1 cellular context compared by ENCODE assay signal in genomic region chr12:96501139-96501741, GRCh38.
TF ChIP-seq lines count a peak whose summit lies in the region.

No MANE protein-coding gene starts in this region.

TF ChIP-seq in HEK293, 187 proteins besides CTCF, POLR2A, EP300 and RAD21 (continued from another document):
- 0 out of 2 replicates have a peak, but pooled peaks have one; percentile 9 for TF ChIP-seq ZNF555 (tag by site-specific recombination; conservative IDR thresholded peaks at IDR 0.05)
- TF ChIP-seq WT1 (tag by site-specific recombination; IDR thresholded peaks at IDR 0.05): no peak
- TF ChIP-seq ZBTB48 (tag by site-specific recombination; IDR thresholded peaks at IDR 0.05): no peak
- TF ChIP-seq, protein P1, sequence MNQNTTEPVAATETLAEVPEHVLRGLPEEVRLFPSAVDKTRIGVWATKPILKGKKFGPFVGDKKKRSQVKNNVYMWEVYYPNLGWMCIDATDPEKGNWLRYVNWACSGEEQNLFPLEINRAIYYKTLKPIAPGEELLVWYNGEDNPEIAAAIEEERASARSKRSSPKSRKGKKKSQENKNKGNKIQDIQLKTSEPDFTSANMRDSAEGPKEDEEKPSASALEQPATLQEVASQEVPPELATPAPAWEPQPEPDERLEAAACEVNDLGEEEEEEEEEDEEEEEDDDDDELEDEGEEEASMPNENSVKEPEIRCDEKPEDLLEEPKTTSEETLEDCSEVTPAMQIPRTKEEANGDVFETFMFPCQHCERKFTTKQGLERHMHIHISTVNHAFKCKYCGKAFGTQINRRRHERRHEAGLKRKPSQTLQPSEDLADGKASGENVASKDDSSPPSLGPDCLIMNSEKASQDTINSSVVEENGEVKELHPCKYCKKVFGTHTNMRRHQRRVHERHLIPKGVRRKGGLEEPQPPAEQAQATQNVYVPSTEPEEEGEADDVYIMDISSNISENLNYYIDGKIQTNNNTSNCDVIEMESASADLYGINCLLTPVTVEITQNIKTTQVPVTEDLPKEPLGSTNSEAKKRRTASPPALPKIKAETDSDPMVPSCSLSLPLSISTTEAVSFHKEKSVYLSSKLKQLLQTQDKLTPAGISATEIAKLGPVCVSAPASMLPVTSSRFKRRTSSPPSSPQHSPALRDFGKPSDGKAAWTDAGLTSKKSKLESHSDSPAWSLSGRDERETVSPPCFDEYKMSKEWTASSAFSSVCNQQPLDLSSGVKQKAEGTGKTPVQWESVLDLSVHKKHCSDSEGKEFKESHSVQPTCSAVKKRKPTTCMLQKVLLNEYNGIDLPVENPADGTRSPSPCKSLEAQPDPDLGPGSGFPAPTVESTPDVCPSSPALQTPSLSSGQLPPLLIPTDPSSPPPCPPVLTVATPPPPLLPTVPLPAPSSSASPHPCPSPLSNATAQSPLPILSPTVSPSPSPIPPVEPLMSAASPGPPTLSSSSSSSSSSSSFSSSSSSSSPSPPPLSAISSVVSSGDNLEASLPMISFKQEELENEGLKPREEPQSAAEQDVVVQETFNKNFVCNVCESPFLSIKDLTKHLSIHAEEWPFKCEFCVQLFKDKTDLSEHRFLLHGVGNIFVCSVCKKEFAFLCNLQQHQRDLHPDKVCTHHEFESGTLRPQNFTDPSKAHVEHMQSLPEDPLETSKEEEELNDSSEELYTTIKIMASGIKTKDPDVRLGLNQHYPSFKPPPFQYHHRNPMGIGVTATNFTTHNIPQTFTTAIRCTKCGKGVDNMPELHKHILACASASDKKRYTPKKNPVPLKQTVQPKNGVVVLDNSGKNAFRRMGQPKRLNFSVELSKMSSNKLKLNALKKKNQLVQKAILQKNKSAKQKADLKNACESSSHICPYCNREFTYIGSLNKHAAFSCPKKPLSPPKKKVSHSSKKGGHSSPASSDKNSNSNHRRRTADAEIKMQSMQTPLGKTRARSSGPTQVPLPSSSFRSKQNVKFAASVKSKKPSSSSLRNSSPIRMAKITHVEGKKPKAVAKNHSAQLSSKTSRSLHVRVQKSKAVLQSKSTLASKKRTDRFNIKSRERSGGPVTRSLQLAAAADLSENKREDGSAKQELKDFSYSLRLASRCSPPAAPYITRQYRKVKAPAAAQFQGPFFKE (tag by site-specific recombination; IDR thresholded peaks at IDR 0.05; ENCODE audit: borderline replicate concordance): no peak
- TF ChIP-seq ZNF423 (tag by site-specific recombination; IDR thresholded peaks at IDR 0.05): no peak
- TF ChIP-seq ZNF366 (tag by site-specific recombination; conservative IDR thresholded peaks at IDR 0.05): no peak
